Comparison of ENCODE assay signal across 1 cellular context in genomic region chr5:19880859-19881436, GRCh38.
TF ChIP-seq lines count a peak whose summit lies in the region.

No MANE protein-coding gene starts in this region.

TF ChIP-seq in HepG2, 621 proteins besides CTCF, POLR2A, EP300 and RAD21 (continued from another document):
- no peak for TF ChIP-seq SNAPC5 (CRISPR knock-in tag; IDR thresholded peaks at IDR 0.05; ENCODE audit: borderline replicate concordance)
- no peak for TF ChIP-seq PAF1 (CRISPR knock-in tag; IDR thresholded peaks at IDR 0.05)
- no peak for TF ChIP-seq HOXA5 (CRISPR knock-in tag; IDR thresholded peaks at IDR 0.05)
- no peak for TF ChIP-seq ZNF329 (CRISPR knock-in tag; IDR thresholded peaks at IDR 0.05; ENCODE audit: low read depth)
- 0 out of 2 replicates have a peak, but pooled peaks have one; percentile 27 for TF ChIP-seq PITX1 (CRISPR knock-in tag; IDR thresholded peaks at IDR 0.05)
- no peak for TF ChIP-seq CSRNP2 (CRISPR knock-in tag; conservative IDR thresholded peaks at IDR 0.05; ENCODE audit: low read depth)
- TF ChIP-seq ZSCAN9 (CRISPR knock-in tag; IDR thresholded peaks at IDR 0.05; ENCODE audit: borderline replicate concordance) = no peak
- TF ChIP-seq TBX2 (CRISPR knock-in tag; IDR thresholded peaks at IDR 0.05; ENCODE audit: borderline replicate concordance) = 0 out of 2 replicates have a peak, but pooled peaks have one; percentile 28
- TF ChIP-seq ZFP41 (CRISPR knock-in tag; IDR thresholded peaks at IDR 0.05; ENCODE audit: borderline replicate concordance) = no peak
- TF ChIP-seq ARHGAP35 (CRISPR knock-in tag; IDR thresholded peaks at IDR 0.05; ENCODE audit: borderline replicate concordance) = no peak
- no peak for TF ChIP-seq ZNF335 (CRISPR knock-in tag; IDR thresholded peaks at IDR 0.05)
- no peak for TF ChIP-seq HNRNPLL (IDR thresholded peaks at IDR 0.05; ENCODE audit: low read depth, low read length, poor library complexity, severe bottlenecking)
- TF ChIP-seq PATZ1 (CRISPR knock-in tag; IDR thresholded peaks at IDR 0.05) = no peak
- no peak for TF ChIP-seq SNRNP70 (IDR thresholded peaks at IDR 0.05; ENCODE audit: low read depth, low read length)
- TF ChIP-seq SP5 (CRISPR knock-in tag; IDR thresholded peaks at IDR 0.05; ENCODE audit: borderline replicate concordance, low read depth) = no peak
- no peak for TF ChIP-seq IRF2 (CRISPR knock-in tag; IDR thresholded peaks at IDR 0.05)
- no peak for TF ChIP-seq ZNF512 (CRISPR knock-in tag; IDR thresholded peaks at IDR 0.05)
- TF ChIP-seq ZBTB46 (CRISPR knock-in tag; IDR thresholded peaks at IDR 0.05; ENCODE audit: borderline replicate concordance) = no peak
- TF ChIP-seq ZKSCAN5 (CRISPR knock-in tag; IDR thresholded peaks at IDR 0.05) = no peak
- TF ChIP-seq ZNF670 (CRISPR knock-in tag; IDR thresholded peaks at IDR 0.05; ENCODE audit: borderline replicate concordance) = no peak
- TF ChIP-seq HMG20B (CRISPR knock-in tag; conservative IDR thresholded peaks at IDR 0.05) = peak; percentile 77; the same call in 1 of the 2 replicates
